18 cellular contexts compared by ENCODE assay signal in genomic region chr7:30149640-30150272, GRCh38. TPM values are rescaled to one million over a fixed set of nuclear protein-coding genes. Genes with fewer than 3 reads are reported as not detected.
DNase-seq lines count a peak whose midpoint lies in the region; ATAC-seq, FAIRE-seq and TF ChIP-seq lines count a peak whose summit lies in the region.
"Had no signal": no experiment of that assay in that cellular context is flagged by ENCODE, and none has a peak within 500 bp of the region (broad histone marks: within the 10 kb centered on the region; RNA-seq: fewer than 3 reads in every experiment).

No MANE protein-coding gene starts in this region.

- H3K27me3 ChIP-seq in BLaER1: no peaks in the 10 kb centered on the region
- H3K27me3 ChIP-seq in K562 (ENCODE audit: control insufficient read depth in 2 of 2, insufficient read depth in 2 of 2, low read length in 2 of 2): no peaks in the 10 kb centered on the region
- no peaks in the 10 kb centered on the region for H3K27me3 ChIP-seq in naive thymus-derived CD4-positive, alpha-beta T cell (ENCODE audit: control insufficient read depth in 2 of 2, insufficient read depth in 2 of 2, low read length in 2 of 2)
- H3K27me3 ChIP-seq: brain microvascular endothelial cell, foreskin keratinocyte had no signal

- POLR2A ChIA-PET in HEK293 (lab: Yijun Ruan, JAX) (no interaction called here), K562 (lab: Yijun Ruan, JAX) (no interaction called here)
- POLR2A ChIA-PET in naive thymus-derived CD4-positive, alpha-beta T cell (lab: Charles Lee): interaction anchor here (0.9 to 1.7 kb wide), 2 partner anchors 10 to 15 kb away, joined by 4 to 12 read pairs; partner anchors contain the start of gene MTURN

- peaks cover 97% of the 10 kb centered on the region for H3K4me1 ChIP-seq in BLaER1
- H3K4me1 ChIP-seq in HEK293 (ENCODE audit: control insufficient read depth, insufficient read depth, low read length): peaks cover 19% of the 10 kb centered on the region
- H3K4me1 ChIP-seq in K562 (replicated peaks in 1 of 2; ENCODE audit: control insufficient read depth in 2 of 2, insufficient read depth in 2 of 2, low read length in 2 of 2): peaks cover 22 to 59% of the 10 kb centered on the region in 2 experiments; a peak in 4 of 5 replicates
- peaks cover 0 to 14% of the 10 kb centered on the region in 2 donors for H3K4me1 ChIP-seq in naive thymus-derived CD4-positive, alpha-beta T cell (ENCODE audit: control insufficient read depth in 2 of 2, insufficient read depth in 2 of 2, low read length in 2 of 2)
- H3K4me1 ChIP-seq: foreskin keratinocyte had no signal

- no peak for TF ChIP-seq POLR2A in K562 (conservative IDR thresholded peaks at IDR 0.05)

- H3K9ac ChIP-seq in BLaER1 (peak overlapping the region; percentile 40; the same call in 1 of the 2 replicates), K562 (ENCODE audit: insufficient read depth in 1 of 2, low read depth in 2 of 2, low read length in 2 of 2) (no peak overlapping the region)
- H3K9ac ChIP-seq: KMS-11 had no signal

- no peak for TF ChIP-seq EP300 in K562 (IDR thresholded peaks at IDR 0.05; ENCODE audit: low read length)

- H3K4me1 Mint-ChIP-seq in naive thymus-derived CD4-positive, alpha-beta T cell: peaks cover 0 to 12% (median 0%) of the 10 kb centered on the region in 7 donors
- H3K4me1 Mint-ChIP-seq: nephron had no signal

- intact Hi-C loops in K562 (cut with micrococcal nuclease): no loop called here
- intact Hi-C loops in naive thymus-derived CD4-positive, alpha-beta T cell (cut with micrococcal nuclease): loop anchor here (1.0 kb wide), 1 partner anchor 14 kb away; no protein-coding TSS in a partner anchor

- FAIRE-seq in K562 (lab: Jason Lieb, UNC): no peak
- FAIRE-seq: endothelial cell of umbilical vein had no signal

- no peaks in the 10 kb centered on the region for H3K9me3 ChIP-seq in BLaER1
- no peaks in the 10 kb centered on the region for H3K9me3 ChIP-seq in HEK293 (ENCODE audit: control insufficient read depth, insufficient read depth, low read depth, low read length)
- H3K9me3 ChIP-seq in K562 (replicated peaks; ENCODE audit: control insufficient read depth, insufficient read depth, low read depth, low read length): no peaks in the 10 kb centered on the region
- no peaks in the 10 kb centered on the region for H3K9me3 ChIP-seq in naive thymus-derived CD4-positive, alpha-beta T cell (ENCODE audit: control insufficient read depth in 2 of 3, low read length in 3 of 3)
- H3K9me3 ChIP-seq: psoas muscle had no signal

- DNase-seq in K562 (ENCODE audit: extremely low read depth in 1 of 4, low spot score in 3 of 4) (no peak), NCI-H1417 treated with DMSO at 0.1 percent for 48 hours (lab: John Stamatoyannopoulos, UW) (no peak), medulla oblongata (ENCODE audit: extremely low spot score) (no peak)
- no peak for DNase-seq in naive thymus-derived CD4-positive, alpha-beta T cell
- DNase-seq: brain microvascular endothelial cell, HFFc6, NCI-H1092, NCI-H2081 treated with DMSO at 0.1 percent for 48 hours, psoas muscle had no signal

- H3K4me2 ChIP-seq in BLaER1: peak overlapping the region; percentile 86
- H3K4me2 ChIP-seq in K562 (ENCODE audit: insufficient read depth, low read length): no peak overlapping the region
- H3K4me2 ChIP-seq: KMS-11 had no signal

- CTCF ChIA-PET in HEK293 (lab: Yijun Ruan, JAX): interaction anchor here (0.5 kb wide), 1 partner anchor 130 kb away, joined by 3 read pairs; no protein-coding TSS in a partner anchor
- CTCF ChIA-PET in K562 (lab: Yijun Ruan, JAX; ENCODE audit: low intra/inter-chr PET ratio): no interaction called here
- CTCF ChIA-PET in naive thymus-derived CD4-positive, alpha-beta T cell (lab: Charles Lee): interaction anchor here (0.9 to 1.3 kb wide), 2 partner anchors 9 to 28 kb away, joined by 3 read pairs; no protein-coding TSS in a partner anchor

- no peak overlapping the region for H3K4me3 Mint-ChIP-seq in naive thymus-derived CD4-positive, alpha-beta T cell
- H3K4me3 Mint-ChIP-seq: activated naive CD8-positive, alpha-beta T cell treated with anti-CD3 and anti-CD28 coated beads, Interleukin-2, amount 10 ng/mL, durations not matched to agents 7 days and 5 days; HFFc6; nephron had no signal

- in situ Hi-C loops in K562 (cut with MboI): no loop called here

- H3K27ac ChIP-seq in BLaER1 (peak overlapping the region; percentile 63; the same call in 1 of the 2 replicates), HEK293 (ENCODE audit: extremely low read depth, low read depth, low read length) (no peak overlapping the region), K562 (ENCODE audit: extremely low read depth, low read depth, low read length) (no peak overlapping the region)
- peak overlapping the region; percentile 54 for H3K27ac ChIP-seq in naive thymus-derived CD4-positive, alpha-beta T cell (ENCODE audit: low read depth, low read length)
- H3K27ac ChIP-seq: brain microvascular endothelial cell, foreskin keratinocyte, KMS-11, psoas muscle had no signal

- no peak for TF ChIP-seq RAD21 in K562 (CRISPR knock-in tag; conservative IDR thresholded peaks at IDR 0.05 in 1 of 2, IDR thresholded peaks at IDR 0.05 in 1 of 2)

- H4K20me1 ChIP-seq in BLaER1 (no peaks in the 10 kb centered on the region), K562 (replicated peaks; ENCODE audit: control insufficient read depth, insufficient read depth, low read length) (no peaks in the 10 kb centered on the region)

- no peaks in the 10 kb centered on the region for H3K9me1 ChIP-seq in K562 (ENCODE audit: control insufficient read depth, insufficient read depth, low read length)

- H3K27me3 Mint-ChIP-seq in naive thymus-derived CD4-positive, alpha-beta T cell: no peaks in the 10 kb centered on the region
- H3K27me3 Mint-ChIP-seq: activated naive CD8-positive, alpha-beta T cell treated with anti-CD3 and anti-CD28 coated beads, Interleukin-2, amount 10 ng/mL, durations not matched to agents 7 days and 5 days had no signal

- peaks cover 0 to 9% (median 0%) of the 10 kb centered on the region in 5 donors for H3K36me3 Mint-ChIP-seq in naive thymus-derived CD4-positive, alpha-beta T cell
- H3K36me3 Mint-ChIP-seq: activated naive CD8-positive, alpha-beta T cell treated with anti-CD3 and anti-CD28 coated beads, Interleukin-2, amount 10 ng/mL, durations not matched to agents 7 days and 5 days had no signal

- no peak overlapping the region for H2AFZ ChIP-seq in K562 (ENCODE audit: low read depth, low read length)

- 41% methylated on average over 7 of the region's 7 CpGs for WGBS in K562 (ENCODE audit: insufficient coverage, low coverage, missing lambda C conversion rate)

- no peaks in the 10 kb centered on the region for H3K9me3 Mint-ChIP-seq in naive thymus-derived CD4-positive, alpha-beta T cell
- H3K9me3 Mint-ChIP-seq: activated naive CD8-positive, alpha-beta T cell treated with anti-CD3 and anti-CD28 coated beads, Interleukin-2, amount 10 ng/mL, durations not matched to agents 7 days and 5 days; HFFc6; nephron had no signal

- TF ChIP-seq CTCF in HEK293 (tag by site-specific recombination; IDR thresholded peaks at IDR 0.05) (no peak), K562 (IDR thresholded peaks at IDR 0.05 in 2 of 3, conservative IDR thresholded peaks at IDR 0.05 in 1 of 3; ENCODE audit: insufficient read depth in 2 of 3, low read depth in 1 of 3, low read length in 3 of 3) (no peak)

- no TSS peak for BruUV-seq in K562 (replicated peaks; lab: Mats Ljungman, UMichigan)

- no peaks in the 10 kb centered on the region for H3K36me3 ChIP-seq in BLaER1
- H3K36me3 ChIP-seq in HEK293 (ENCODE audit: control insufficient read depth in 2 of 2, insufficient read depth in 1 of 2, low read length in 2 of 2): peaks cover 0 to 16% of the 10 kb centered on the region in 2 experiments; a peak in 1 of 3 replicates
- peaks cover 3% of the 10 kb centered on the region; the same call in 1 of the 3 replicates for H3K36me3 ChIP-seq in K562 (ENCODE audit: control insufficient read depth, insufficient read depth, low read length)
- H3K36me3 ChIP-seq in naive thymus-derived CD4-positive, alpha-beta T cell (ENCODE audit: control insufficient read depth in 2 of 3, insufficient read depth in 3 of 3, low read length in 3 of 3): no peaks in the 10 kb centered on the region
- H3K36me3 ChIP-seq: brain microvascular endothelial cell had no signal

- H3K27ac Mint-ChIP-seq in naive thymus-derived CD4-positive, alpha-beta T cell: peak overlapping the region in 4 of 9 donors; percentile 43 to 91 (median 63)
- H3K27ac Mint-ChIP-seq: activated naive CD8-positive, alpha-beta T cell treated with anti-CD3 and anti-CD28 coated beads, Interleukin-2, amount 10 ng/mL, durations not matched to agents 7 days and 5 days; HFFc6; nephron had no signal

- H3K4me3 ChIP-seq in BLaER1 (no peak overlapping the region), HEK293 (ENCODE audit: low read depth, low read length) (no peak overlapping the region), K562 (no peak overlapping the region)
- H3K4me3 ChIP-seq in naive thymus-derived CD4-positive, alpha-beta T cell (ENCODE audit: low read length): peak overlapping the region; percentile 43
- H3K4me3 ChIP-seq: psoas muscle, skin epidermis had no signal

- ATAC-seq in K562 (no peak), GM21381 (IDR thresholded peaks at IDR 0.05; ENCODE audit: unreplicated experiment) (no peak)
- ATAC-seq in naive thymus-derived CD4-positive, alpha-beta T cell: no peak

- H3K79me2 ChIP-seq in K562 (ENCODE audit: control insufficient read depth, insufficient read depth, low read length): no peaks in the 10 kb centered on the region; the same call in 2 of the 3 replicates

TF ChIP-seq in K562, 482 proteins besides CTCF, POLR2A, EP300 and RAD21 (continues in another document):
- peak; percentile 88 to 90 for TF ChIP-seq KDM1A (IDR thresholded peaks at IDR 0.05)

RNA-seq across cellular contexts. Expression of gene MTURN, which starts 15.0 kb away (rescaled TPM):
- total RNA-seq in K562 (2011; cell fraction: chromatin; rRNA removed; ENCODE audit: low replicate concordance): 10.7 and 25.4 TPM in 2 replicates
- total RNA-seq in K562 (2011; cell fraction: nucleolus; rRNA removed): 8.7 and 10.9 TPM in 2 replicates
- total RNA-seq in K562 (2011; cell fraction: nucleoplasm; rRNA removed): 20.8 and 31.9 TPM in 2 replicates
- total RNA-seq in K562 (2014; rRNA removed) (8.8 and 10.0 TPM in 2 replicates), K562 (2014; rRNA removed; fragmentation: Illumina TruSeq; extraction: Trizol) (6.4 and 7.8 TPM in 2 replicates), K562 (2015; rRNA removed; fragmentation: Illumina TruSeq; extraction: Trizol) (1.4 and 1.6 TPM in 2 replicates), K562 (2021) (5.0 and 7.7 TPM in 2 replicates)
- polyA plus RNA-seq in K562 (2011; rRNA removed) (9.2 and 14.8 TPM in 2 replicates), K562 (2014; fragmentation: Illumina TruSeq; extraction: Trizol) (5.3 TPM in 2 replicates), K562 (2014; fragmentation: Nextera tagmentation; extraction: Ambion mirVana) (1 to 10 TPM in 1 of 2 experiments, under 1 TPM in 1; 0.94 to 1.0 TPM), K562 (2014; rRNA removed) (6.5 and 8.0 TPM in 2 replicates)
- 5.6 and 7.0 TPM in 2 replicates for polyA plus RNA-seq in K562 (2011; cell fraction: cytosol; rRNA removed)
- 23.8 and 26.1 TPM in 2 replicates for polyA plus RNA-seq in K562 (2011; cell fraction: nucleus; rRNA removed)
- 3.4 and 5.4 TPM in 2 replicates for polyA plus RNA-seq in K562 (2012)
- polyA minus RNA-seq in K562 (2011; rRNA and poly(A)+ RNA removed): 9.0 and 14.6 TPM in 2 replicates
- 1.7 and 6.6 TPM in 2 replicates for polyA minus RNA-seq in K562 (2011; cell fraction: cytosol; rRNA and poly(A)+ RNA removed)
- 7.0 and 9.3 TPM in 2 replicates for polyA minus RNA-seq in K562 (2011; cell fraction: nucleus; rRNA and poly(A)+ RNA removed)
- 10 to 100 TPM in 4 of 5 experiments, 1 to 10 TPM in 1; 2.7 to 38.7 (median 20.2) TPM for total RNA-seq in naive thymus-derived CD4-positive, alpha-beta T cell
- 1 to 10 TPM; 3.2 to 3.6 TPM for polyA plus RNA-seq in naive thymus-derived CD4-positive, alpha-beta T cell

Comparison
In these comparisons a context has a peak if more than half of its experiments do, and no peak if none do; other contexts are left out.
1. H3K27ac ChIP-seq: peak in BLaER1 (single experiment) and naive thymus-derived CD4-positive, alpha-beta T cell (single experiment); none in HEK293 (single experiment) and K562 (single experiment).